Comparison of ENCODE assay signal across 13 cellular contexts in genomic region chr12:108647199-108647935, GRCh38. TPM values are rescaled to one million over a fixed set of nuclear protein-coding genes. Genes with fewer than 3 reads are reported as not detected.
DNase-seq lines count a peak whose midpoint lies in the region; ATAC-seq and TF ChIP-seq lines count a peak whose summit lies in the region.
"Had no signal": no experiment of that assay in that cellular context is flagged by ENCODE, and none has a peak within 500 bp of the region (broad histone marks: within the 10 kb centered on the region; RNA-seq: fewer than 3 reads in every experiment).

No MANE protein-coding gene starts in this region.

- no peak overlapping the region for H3K14ac ChIP-seq in mesenchymal stem cell (ENCODE audit: low read length in 2 of 2)

- H4K8ac ChIP-seq in mesenchymal stem cell (ENCODE audit: low read length), result no peak overlapping the region

- H3K27me3 ChIP-seq in right cardiac atrium (ENCODE audit: control insufficient read depth, insufficient read depth), result no peaks in the 10 kb centered on the region
- no peaks in the 10 kb centered on the region for H3K27me3 ChIP-seq in mesenchymal stem cell (ENCODE audit: control insufficient read depth in 1 of 2, insufficient read depth in 1 of 2, low read length in 2 of 2)
- H3K27me3 ChIP-seq: cardiac muscle cell, ovary had no signal

- H2AFZ ChIP-seq in mesenchymal stem cell (ENCODE audit: low read depth, low read length), result no peak overlapping the region

- H3K4me3 ChIP-seq in right cardiac atrium (ENCODE audit: low read length) (no peak overlapping the region), astrocyte of the spinal cord (ENCODE audit: low read depth, low read length) (no peak overlapping the region), mesenchymal stem cell (ENCODE audit: insufficient read depth in 1 of 2, low read depth in 1 of 2, low read length in 2 of 2) (no peak overlapping the region)
- H3K4me3 ChIP-seq: cardiac muscle cell, ovary had no signal

- H3K4me1 ChIP-seq in right cardiac atrium (ENCODE audit: control insufficient read depth, insufficient read depth, low read length) (peaks cover 10% of the 10 kb centered on the region), mesenchymal stem cell (ENCODE audit: control insufficient read depth, insufficient read depth, low read depth, low read length) (peaks cover 5% of the 10 kb centered on the region)

- H2BK15ac ChIP-seq in mesenchymal stem cell (ENCODE audit: low read depth, poor library complexity, severe bottlenecking), result no peak overlapping the region

- H3K4me2 ChIP-seq in mesenchymal stem cell (ENCODE audit: low read length, poor library complexity, severe bottlenecking), result no peak overlapping the region

- peak overlapping the region; percentile 61 for H3K27ac ChIP-seq in right cardiac atrium (ENCODE audit: low read length)
- no peak overlapping the region for H3K27ac ChIP-seq in mesenchymal stem cell (ENCODE audit: low read length, poor library complexity, severe bottlenecking)
- H3K27ac ChIP-seq: cardiac muscle cell, ovary had no signal

- intact Hi-C loops in right cardiac atrium (cut with DNase I), result no loop called here
- intact Hi-C loops in Right ventricle myocardium inferior (cut with DNase I), result loop anchor here (10.0 kb wide), 1 partner anchor 447 kb away; the partner anchor contains the start of genes ALKBH2 and UNG

- no peak overlapping the region for H2BK120ac ChIP-seq in mesenchymal stem cell (ENCODE audit: low read depth, low read length)

- no peak overlapping the region for H4K91ac ChIP-seq in mesenchymal stem cell (ENCODE audit: low read length)

- H3K79me1 ChIP-seq in mesenchymal stem cell (replicated peaks; ENCODE audit: low read length, poor library complexity, severe bottlenecking), result peaks cover 34% of the 10 kb centered on the region

- H3K23ac ChIP-seq in mesenchymal stem cell (ENCODE audit: low read length in 2 of 2), result no peak overlapping the region

- no peak overlapping the region for H2AK5ac ChIP-seq in mesenchymal stem cell (ENCODE audit: low read length, severe bottlenecking)

- DNase-seq in right cardiac atrium, result no peak
- DNase-seq in Right ventricle myocardium inferior (ENCODE audit: missing footprints), result no peak
- DNase-seq in astrocyte of the spinal cord (ENCODE audit: low read depth, low spot score), result no peak
- DNase-seq in mesenchymal stem cell, result no peak
- no peak for DNase-seq in amniotic stem cell (lab: John Stamatoyannopoulos, UW)
- no peak for DNase-seq in glomerular visceral epithelial cell (ENCODE audit: extremely low spot score)
- DNase-seq: activated CD4-positive, alpha-beta memory T cell treated with anti-CD3 and anti-CD28 coated beads, Interleukin-2, amount 10 ng/mL, durations not matched to agents 7 days and 5 days; COR-L47; NCI-H1930; ovary had no signal

- TF ChIP-seq CTCF in astrocyte of the spinal cord (IDR thresholded peaks at IDR 0.05; ENCODE audit: low read depth, low read length), result peak; percentile 9

- ATAC-seq in right cardiac atrium (peak in 1 of 2 donors; percentile 61), Right ventricle myocardium inferior (no peak), GM19467 (IDR thresholded peaks at IDR 0.05; ENCODE audit: unreplicated experiment) (no peak), GM21526 (IDR thresholded peaks at IDR 0.05; ENCODE audit: low FRiP score, unreplicated experiment) (no peak)

- no peak overlapping the region for H3K4ac ChIP-seq in mesenchymal stem cell (ENCODE audit: low read depth in 1 of 2, low read length in 2 of 2)

- in situ Hi-C loops in astrocyte of the spinal cord (cut with HindIII; ENCODE audit: low sequenced_read_pairs), result no loop called here

- 53% methylated on average over 9 of the region's 9 CpGs for WGBS in right cardiac atrium
- WGBS in mesenchymal stem cell, result 95% methylated on average over 7 of the region's 9 CpGs

- H3K9me3 ChIP-seq in right cardiac atrium (ENCODE audit: control insufficient read depth, low read length) (no peaks in the 10 kb centered on the region), mesenchymal stem cell (ENCODE audit: control insufficient read depth, low read length) (no peaks in the 10 kb centered on the region)
- H3K9me3 ChIP-seq: ovary had no signal

- peak overlapping the region; percentile 39 for H3K9ac ChIP-seq in mesenchymal stem cell (ENCODE audit: low read length)

- no peak overlapping the region for H3K18ac ChIP-seq in mesenchymal stem cell (ENCODE audit: low read depth in 1 of 2, low read length in 2 of 2)

- H3K36me3 ChIP-seq in mesenchymal stem cell (ENCODE audit: control insufficient read depth in 1 of 2, insufficient read depth in 2 of 2, low read depth in 1 of 2, low read length in 2 of 2), result peaks cover 46 to 85% of the 10 kb centered on the region in 2 experiments
- H3K36me3 ChIP-seq: ovary had no signal

- no peak overlapping the region for H2BK12ac ChIP-seq in mesenchymal stem cell (ENCODE audit: low read length in 2 of 2)

- H2BK5ac ChIP-seq in mesenchymal stem cell (ENCODE audit: low read depth, low read length, poor library complexity, severe bottlenecking), result no peak overlapping the region

RNA-seq across cellular contexts. Expression of gene SELPLG, which starts 13.7 kb away (rescaled TPM):
- 1 to 10 TPM; 2.9 to 6.2 (median 4.7) TPM for total RNA-seq in right cardiac atrium
- polyA plus RNA-seq in right cardiac atrium, result 1.9 TPM
- total RNA-seq in Right ventricle myocardium inferior, result 4.9 TPM
- 2.0 TPM for polyA plus RNA-seq in mesenchymal stem cell (2013, experiment 1 of 2)
- polyA plus RNA-seq in mesenchymal stem cell (2013, experiment 2 of 2), result 2.2 TPM

RNA-seq across cellular contexts. Expression of gene TMEM119, which starts 49.5 kb away (rescaled TPM):
- total RNA-seq in right cardiac atrium (1 to 10 TPM; 1.8 to 3.5 (median 2.6) TPM), Right ventricle myocardium inferior (1.3 TPM)
- polyA plus RNA-seq in right cardiac atrium, result 3.2 TPM
- 108 TPM for polyA plus RNA-seq in mesenchymal stem cell (2013, experiment 1 of 2)
- polyA plus RNA-seq in mesenchymal stem cell (2013, experiment 2 of 2), result 109 TPM
